Comparison of ENCODE assay signal across 10 cellular contexts in genomic region chr2:225025917-225026571, GRCh38. TPM values are rescaled to one million over a fixed set of nuclear protein-coding genes. Genes with fewer than 3 reads are reported as not detected.
DNase-seq lines count a peak whose midpoint lies in the region; ATAC-seq, FAIRE-seq and TF ChIP-seq lines count a peak whose summit lies in the region.
"Had no signal": no experiment of that assay in that cellular context is flagged by ENCODE, and none has a peak within 500 bp of the region (broad histone marks: within the 10 kb centered on the region; RNA-seq: fewer than 3 reads in every experiment).

No MANE protein-coding gene starts in this region.

- H3K27me3 ChIP-seq in small intestine (ENCODE audit: control insufficient read depth in 2 of 2, insufficient read depth in 2 of 2, low read length in 2 of 2) = no peaks in the 10 kb centered on the region
- H3K27me3 ChIP-seq: gastrocnemius medialis had no signal

- no peaks in the 10 kb centered on the region for H3K4me1 ChIP-seq in small intestine (ENCODE audit: control insufficient read depth in 2 of 2, insufficient read depth in 1 of 2, low read depth in 1 of 2, low read length in 1 of 2)
- H3K4me1 ChIP-seq: gastrocnemius medialis had no signal

- no peak for FAIRE-seq in small intestine (lab: Jason Lieb, UNC)

- peak; percentile 65 to 86 for ATAC-seq in left cardiac atrium
- ATAC-seq in left ventricle myocardium superior = no peak
- ATAC-seq in SK-N-SH treated with all-trans-retinoic acid at 6 μM for 48 hours = peak; percentile 83
- ATAC-seq in GM21825 (IDR thresholded peaks at IDR 0.05; ENCODE audit: unreplicated experiment) = no peak
- no peak for ATAC-seq in GM21423 (IDR thresholded peaks at IDR 0.05; ENCODE audit: unreplicated experiment)

- intact Hi-C loops in left cardiac atrium (cut with DNase I) (no loop called here), left ventricle myocardium superior (cut with micrococcal nuclease) (no loop called here)

- H3K9me3 ChIP-seq in small intestine (ENCODE audit: control insufficient read depth, low read depth) = no peaks in the 10 kb centered on the region
- H3K9me3 ChIP-seq: gastrocnemius medialis had no signal

- H3K4me3 ChIP-seq in fibroblast of villous mesenchyme (ENCODE audit: low read depth, low read length) (no peak overlapping the region), small intestine (ENCODE audit: low read depth in 1 of 2, low read length in 2 of 2) (no peak overlapping the region)
- H3K4me3 ChIP-seq: gastrocnemius medialis, skin epidermis had no signal

- no peaks in the 10 kb centered on the region for H3K36me3 ChIP-seq in small intestine (ENCODE audit: control insufficient read depth in 2 of 2, insufficient read depth in 2 of 2, low read length in 2 of 2)
- H3K36me3 ChIP-seq: gastrocnemius medialis had no signal

- H3K27ac ChIP-seq in small intestine (ENCODE audit: low read depth in 1 of 2, low read length in 1 of 2) = no peak overlapping the region
- H3K27ac ChIP-seq: gastrocnemius medialis had no signal

- 73 to 84% (median 76%) methylated on average over 2 of the region's 2 CpGs for WGBS in small intestine, 3 donors

- no peak for DNase-seq in left cardiac atrium
- DNase-seq in left ventricle myocardium superior = no peak
- DNase-seq in fibroblast of villous mesenchyme (ENCODE audit: low read depth) = peak; percentile 65
- DNase-seq in small intestine = no peak
- DNase-seq in SW480 (ENCODE audit: low spot score) = no peak
- DNase-seq: gastrocnemius medialis had no signal

- TF ChIP-seq CTCF in fibroblast of villous mesenchyme (IDR thresholded peaks at IDR 0.05; ENCODE audit: insufficient read depth, low read depth, low read length) = no peak

TF ChIP-seq in SK-N-SH treated with all-trans-retinoic acid at 6 μM for 48 hours, 23 proteins besides CTCF, POLR2A, EP300 and RAD21:
- TF ChIP-seq RARB (CRISPR knock-in tag; IDR thresholded peaks at IDR 0.05) (no peak), ESRRG (CRISPR knock-in tag; IDR thresholded peaks at IDR 0.05) (no peak), ISL1 (CRISPR knock-in tag; IDR thresholded peaks at IDR 0.05) (no peak), POU6F1 (CRISPR knock-in tag; IDR thresholded peaks at IDR 0.05; ENCODE audit: borderline replicate concordance, low read depth) (no peak)

RNA-seq across cellular contexts. Expression of gene DOCK10, which starts 16.2 kb away (rescaled TPM):
- total RNA-seq in left cardiac atrium (1 to 10 TPM; 4.2 to 5.0 TPM), left ventricle myocardium superior (2.3 TPM), fibroblast of villous mesenchyme (20.7 and 26.1 TPM in 2 replicates)
- polyA plus RNA-seq in small intestine = 1 to 10 TPM; 2.3 to 4.3 (median 2.7) TPM

Comparison
In these comparisons a context has a peak if more than half of its experiments do, and no peak if none do; other contexts are left out.
1. ATAC-seq: peak in left cardiac atrium (2 of 2) and SK-N-SH treated with all-trans-retinoic acid at 6 μM for 48 hours (single experiment); none in left ventricle myocardium superior (single experiment), GM21825 (single experiment) and GM21423 (single experiment).